Comparison of ENCODE assay signal across 31 cellular contexts in genomic region chr18:12411456-12411855, GRCh38. TPM values are rescaled to one million over a fixed set of nuclear protein-coding genes. Genes with fewer than 3 reads are reported as not detected.
"Had no signal": no experiment of that assay in that cellular context is flagged by ENCODE, and none has a peak within 500 bp of the region (broad histone marks: within the 10 kb centered on the region; RNA-seq: fewer than 3 reads in every experiment).

No MANE protein-coding gene starts in this region.

- H3K36me3 ChIP-seq: ascending aorta, cardiac muscle cell had no signal

- ATAC-seq: activated CD4-positive, CD25-positive, alpha-beta regulatory T cell treated with anti-CD3 and anti-CD28 coated beads, Interleukin-2, amount 50 U/mL, for 24 hours; PC-3 had no signal

- H3K27ac Mint-ChIP-seq: activated CD4-positive, alpha-beta memory T cell treated with anti-CD3 and anti-CD28 coated beads for 36 hours; activated naive CD8-positive, alpha-beta T cell treated with anti-CD3 and anti-CD28 coated beads for 36 hours had no signal

- H3K4me2 ChIP-seq: KMS-11 had no signal

- H3K27ac ChIP-seq: ascending aorta, cardiac muscle cell, KMS-11 had no signal

- H3K4me3 ChIP-seq: ascending aorta, cardiac muscle cell had no signal

- H3K9ac ChIP-seq: KMS-11 had no signal

- DNase-seq: activated CD4-positive, alpha-beta memory T cell treated with anti-CD3 and anti-CD28 coated beads for 36 hours; activated CD4-positive, alpha-beta T cell treated with anti-CD3 and anti-CD28 coated beads for 4 hours; activated CD4-positive, alpha-beta T cell treated with anti-CD3 and anti-CD28 coated beads, Interleukin-2, amount 50 U/mL, for 1 hour; activated CD8-positive, alpha-beta memory T cell treated with anti-CD3 and anti-CD28 coated beads, Interleukin-2, amount 50 U/mL, for 4 hours; activated effector memory CD4-positive, alpha-beta T cell treated with Interleukin-2 at 50 U/mL for 16 hours; activated naive CD4-positive, alpha-beta T cell treated with anti-CD3 and anti-CD28 coated beads, Interleukin-2, amount 50 U/mL, for 16 hours; activated naive CD8-positive, alpha-beta T cell treated with anti-CD3 and anti-CD28 coated beads for 36 hours; activated T-cell treated with anti-CD3 and anti-CD28 coated beads for 4 hours; activated T-cell treated with anti-CD3 and anti-CD28 coated beads, Interleukin-2, amount 50 U/mL, for 48 hours; amygdala; MM.1S; MV-4-11; NCI-H1092; NCI-H187; NCI-H2029 treated with DMSO at 0.1 percent for 48 hours; NCI-H2107; NCI-H2171; NCI-H526; NCI-H748 treated with DMSO at 0.1 percent for 48 hours; NK-92 treated with Interleukin-12 subunit alpha and Interleukin-12 subunit beta, amount 100 ng/mL, for 24 hours; PC-3; Right ventricle myocardium superior; SW 1271; T-helper 1 cell; T-helper 2 cell; T-helper 9 cell had no signal

- H3K4me3 Mint-ChIP-seq: activated CD4-positive, alpha-beta memory T cell treated with anti-CD3 and anti-CD28 coated beads for 36 hours; activated naive CD8-positive, alpha-beta T cell treated with anti-CD3 and anti-CD28 coated beads for 36 hours; central memory CD8-positive, alpha-beta T cell had no signal

- H3K27me3 ChIP-seq: ascending aorta had no signal

- H3K36me3 Mint-ChIP-seq: activated CD4-positive, alpha-beta memory T cell treated with anti-CD3 and anti-CD28 coated beads for 36 hours had no signal

- H3K9me3 Mint-ChIP-seq: activated CD4-positive, alpha-beta memory T cell treated with anti-CD3 and anti-CD28 coated beads for 36 hours; activated naive CD8-positive, alpha-beta T cell treated with anti-CD3 and anti-CD28 coated beads for 36 hours; central memory CD8-positive, alpha-beta T cell had no signal

- H3K27me3 Mint-ChIP-seq: central memory CD8-positive, alpha-beta T cell had no signal

- H3K9me3 ChIP-seq: ascending aorta had no signal

RNA-seq across cellular contexts. Expression of gene PRELID3A, which starts 3.7 kb away (rescaled TPM):
- total RNA-seq: ascending aorta had no signal
